ENCODE assay signal across 36 cellular contexts in the genomic region with DNA sequence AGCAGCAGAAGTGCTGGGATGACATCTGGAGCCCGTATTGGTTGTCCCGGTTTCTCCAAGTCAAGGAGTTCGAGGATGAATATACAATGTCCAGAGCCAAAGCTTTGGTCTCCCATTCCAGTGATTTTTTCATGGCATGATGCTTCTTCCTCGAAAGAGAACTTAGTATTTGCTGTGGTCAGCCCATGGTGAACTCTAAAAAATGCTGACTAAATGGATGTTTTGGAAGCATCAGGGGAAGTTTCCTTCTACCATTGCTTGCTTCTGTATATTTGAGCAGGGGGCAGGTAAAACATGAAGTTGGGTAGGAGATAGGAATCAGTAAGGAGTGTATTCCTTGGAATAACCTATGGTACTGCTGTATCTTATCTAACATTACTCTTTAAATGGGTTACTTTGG. TPM values are rescaled to one million over a fixed set of nuclear protein-coding genes. Genes with fewer than 3 reads are reported as not detected.
DNase-seq lines count a peak whose midpoint lies in the region; ATAC-seq, FAIRE-seq and TF ChIP-seq lines count a peak whose summit lies in the region.
"Had no signal": no experiment of that assay in that cellular context is flagged by ENCODE, and none has a peak within 500 bp of the region (broad histone marks: within the 10 kb centered on the region; RNA-seq: fewer than 3 reads in every experiment).

No MANE protein-coding gene starts in this region.

- H3K79me2 ChIP-seq in HepG2 (ENCODE audit: insufficient read depth, low read length) (no peaks in the 10 kb centered on the region), K562 (ENCODE audit: control insufficient read depth, insufficient read depth, low read length) (no peaks in the 10 kb centered on the region)

- peak overlapping the region; percentile 9 for H3K4me3 Mint-ChIP-seq in Caco-2 (ENCODE audit: unreplicated experiment)
- H3K4me3 Mint-ChIP-seq: B cell; CD14-positive monocyte; CD4-positive, alpha-beta memory T cell; CD4-positive, alpha-beta T cell; CD4-positive, CD25-positive, alpha-beta regulatory T cell; CD8-positive, alpha-beta memory T cell; CD8-positive, alpha-beta T cell had no signal

- H3K36me3 Mint-ChIP-seq in Caco-2 (ENCODE audit: insufficient read depth, unreplicated experiment), result peaks cover 6% of the 10 kb centered on the region
- H3K36me3 Mint-ChIP-seq: CD14-positive monocyte; CD4-positive, CD25-positive, alpha-beta regulatory T cell; CD8-positive, alpha-beta T cell had no signal

- no peak for TF ChIP-seq CTCF in HepG2 (CRISPR knock-in tag; IDR thresholded peaks at IDR 0.05)
- no peak for TF ChIP-seq CTCF in right lobe of liver (IDR thresholded peaks at IDR 0.05)
- TF ChIP-seq CTCF in A549 (IDR thresholded peaks at IDR 0.05), result no peak
- TF ChIP-seq CTCF in Caco-2 (IDR thresholded peaks at IDR 0.05; ENCODE audit: insufficient read depth in 1 of 2, low read depth in 1 of 2, low read length in 1 of 2, severe bottlenecking in 1 of 2, unreplicated experiment in 1 of 2), result no peak
- TF ChIP-seq CTCF in K562 (IDR thresholded peaks at IDR 0.05 in 2 of 3, conservative IDR thresholded peaks at IDR 0.05 in 1 of 3; ENCODE audit: insufficient read depth in 2 of 3, low read depth in 1 of 3, low read length in 3 of 3), result no peak
- no peak for TF ChIP-seq CTCF in gastroesophageal sphincter (IDR thresholded peaks at IDR 0.05)

- no peak for FAIRE-seq in HepG2 (lab: Jason Lieb, UNC)
- FAIRE-seq in A549 (lab: Jason Lieb, UNC), result no peak
- FAIRE-seq in K562 (lab: Jason Lieb, UNC), result no peak
- FAIRE-seq: A204.1 had no signal

- H3K9ac ChIP-seq in HepG2 (ENCODE audit: insufficient read depth, low read depth, low read length) (no peak overlapping the region), K562 (ENCODE audit: insufficient read depth in 1 of 2, low read depth in 2 of 2, low read length in 2 of 2) (no peak overlapping the region)
- H3K9ac ChIP-seq: BLaER1; BLaER1 treated with 17β-estradiol and CSF1 and Interleukin-3, amounts not matched to agents 10 nM and 100 nM had no signal

- POLR2A ChIA-PET in HepG2 (lab: Yijun Ruan, JAX) (interaction anchor here (2.8 kb wide), 1 partner anchor 9 kb away, joined by 14 read pairs; a partner anchor contains a TSS), A549 (lab: Yijun Ruan, JAX) (interaction anchor here (1.4 kb wide), 1 partner anchor 8 kb away, joined by 3 read pairs; a partner anchor contains a TSS), Caco-2 (lab: Charles Lee) (interaction anchor here (0.9 to 1.7 kb wide), 2 partner anchors 9 to 82 kb away, joined by 3 to 14 read pairs; a partner anchor contains a TSS), K562 (lab: Yijun Ruan, JAX) (interaction anchor here (0.6 to 1.1 kb wide), 2 partner anchors 143 to 314 kb away, joined by 3 read pairs; no protein-coding TSS in a partner anchor), HEK293T (lab: Yijun Ruan, JAX) (no interaction called here)

- peaks cover 10% of the 10 kb centered on the region for H3K4me1 ChIP-seq in HepG2 (ENCODE audit: insufficient read depth, low read length)
- no peaks in the 10 kb centered on the region for H3K4me1 ChIP-seq in right lobe of liver
- no peaks in the 10 kb centered on the region for H3K4me1 ChIP-seq in A549
- peaks cover 33% of the 10 kb centered on the region for H3K4me1 ChIP-seq in Caco-2
- peaks cover 0 to 5% of the 10 kb centered on the region in 2 experiments; a peak in 2 of 5 replicates for H3K4me1 ChIP-seq in K562 (replicated peaks in 1 of 2; ENCODE audit: control insufficient read depth in 2 of 2, insufficient read depth in 2 of 2, low read length in 2 of 2)
- H3K4me1 ChIP-seq in gastroesophageal sphincter, result no peaks in the 10 kb centered on the region
- H3K4me1 ChIP-seq: BE2C; BLaER1; BLaER1 treated with 17β-estradiol and CSF1 and Interleukin-3, amounts not matched to agents 10 nM and 100 nM had no signal

- ATAC-seq in HepG2, result no peak
- no peak for ATAC-seq in right lobe of liver
- ATAC-seq in A549, result no peak
- no peak for ATAC-seq in K562
- ATAC-seq in HG03159 (IDR thresholded peaks at IDR 0.05; ENCODE audit: unreplicated experiment), result no peak
- ATAC-seq in gastroesophageal sphincter, result no peak
- ATAC-seq: CD8-positive, alpha-beta T cell had no signal

- intact Hi-C loops in HepG2 (cut with micrococcal nuclease; ENCODE audit: unreplicated experiment), result no loop called here
- intact Hi-C loops in right lobe of liver (cut with DNase I), result no loop called here
- intact Hi-C loops in Caco-2 (cut with micrococcal nuclease; ENCODE audit: unreplicated experiment), result no loop called here
- intact Hi-C loops in K562 (cut with micrococcal nuclease), result no loop called here

- H3K27ac Mint-ChIP-seq in Caco-2 (ENCODE audit: unreplicated experiment), result peak overlapping the region; percentile 33
- H3K27ac Mint-ChIP-seq: B cell; CD14-positive monocyte; CD4-positive, alpha-beta memory T cell; CD4-positive, alpha-beta T cell; CD4-positive, CD25-positive, alpha-beta regulatory T cell; CD8-positive, alpha-beta memory T cell; CD8-positive, alpha-beta T cell had no signal

- no peaks in the 10 kb centered on the region; a peak in 1 of 5 replicates for H3K27me3 ChIP-seq in HepG2 (ENCODE audit: control insufficient read depth in 1 of 2, insufficient read depth in 2 of 2, low read length in 2 of 2)
- H3K27me3 ChIP-seq in right lobe of liver, result no peaks in the 10 kb centered on the region
- no peaks in the 10 kb centered on the region for H3K27me3 ChIP-seq in Caco-2 (replicated peaks; ENCODE audit: control insufficient read depth, insufficient read depth, low read length)
- no peaks in the 10 kb centered on the region for H3K27me3 ChIP-seq in K562 (ENCODE audit: control insufficient read depth in 2 of 2, insufficient read depth in 2 of 2, low read length in 2 of 2)
- H3K27me3 ChIP-seq in gastroesophageal sphincter, result no peaks in the 10 kb centered on the region
- H3K27me3 ChIP-seq: BLaER1; BLaER1 treated with 17β-estradiol and CSF1 and Interleukin-3, amounts not matched to agents 10 nM and 100 nM had no signal

- DNase-seq in HepG2 (ENCODE audit: low spot score) (no peak), right lobe of liver (no peak), A549 (ENCODE audit: low read depth in 1 of 2, low spot score in 1 of 2) (no peak), Caco-2 (no peak), K562 (ENCODE audit: extremely low read depth in 1 of 4, low spot score in 3 of 4) (no peak), HEK293T (ENCODE audit: extremely low spot score) (no peak)
- DNase-seq: 8988T; ACHN; AML-193; BE2C; C1 segment of cervical spinal cord; Calu3; CD4-positive, alpha-beta memory T cell; CD4-positive, alpha-beta T cell; CD4-positive, CD25-positive, alpha-beta regulatory T cell; CD8-positive, alpha-beta memory T cell; CD8-positive, alpha-beta T cell; COR-L47; DMS 273 treated with DMSO at 0.1 percent for 48 hours; DMS153; DMS79; DMS79 treated with DMSO at 0.1 percent for 48 hours; DND-41; EL had no signal

- H3K4me3 ChIP-seq in HepG2 (replicated peaks in 1 of 3; ENCODE audit: insufficient read depth in 1 of 3, low read depth in 2 of 3, low read length in 3 of 3) (no peak overlapping the region), right lobe of liver (no peak overlapping the region), A549 (no peak overlapping the region), Caco-2 (ENCODE audit: low read depth, low read length) (no peak overlapping the region), K562 (no peak overlapping the region), gastroesophageal sphincter (no peak overlapping the region)
- H3K4me3 ChIP-seq: BLaER1; BLaER1 treated with 17β-estradiol and CSF1 and Interleukin-3, amounts not matched to agents 10 nM and 100 nM had no signal

- H3K4me1 Mint-ChIP-seq in Caco-2 (ENCODE audit: low read depth, unreplicated experiment), result peaks cover 19% of the 10 kb centered on the region
- H3K4me1 Mint-ChIP-seq: B cell; CD14-positive monocyte; CD4-positive, alpha-beta memory T cell; CD4-positive, CD25-positive, alpha-beta regulatory T cell; CD8-positive, alpha-beta memory T cell had no signal

- TF ChIP-seq RAD21 in HepG2 (CRISPR knock-in tag; IDR thresholded peaks at IDR 0.05) (no peak), A549 (conservative IDR thresholded peaks at IDR 0.05 in 1 of 2, IDR thresholded peaks at IDR 0.05 in 1 of 2) (no peak), K562 (CRISPR knock-in tag; conservative IDR thresholded peaks at IDR 0.05 in 1 of 2, IDR thresholded peaks at IDR 0.05 in 1 of 2) (no peak)

- no TSS peak for BruUV-seq in HepG2 (replicated peaks; lab: Mats Ljungman, UMichigan)
- no TSS peak for BruUV-seq in Caco-2 (replicated peaks; lab: Mats Ljungman, UMichigan)
- no TSS peak for BruUV-seq in K562 (replicated peaks; lab: Mats Ljungman, UMichigan)

- WGBS in HepG2 (ENCODE audit: low lambda C conversion rate), result 90% methylated on average over 4 of the region's 4 CpGs
- 83% methylated on average over 4 of the region's 4 CpGs for WGBS in right lobe of liver (ENCODE audit: insufficient coverage, low coverage, low lambda C conversion rate, missing lambda C conversion rate)
- 78% methylated on average over 4 of the region's 4 CpGs for WGBS in A549 (ENCODE audit: missing lambda C conversion rate)
- WGBS in K562 (ENCODE audit: insufficient coverage, low coverage, missing lambda C conversion rate), result 28% methylated on average over 4 of the region's 4 CpGs
- 92% methylated on average over 3 of the region's 4 CpGs; no CpG with 5 or more reads in 1 of the 2 donors for WGBS in gastroesophageal sphincter (ENCODE audit: low coverage in 1 of 2), 2 donors

- CTCF ChIA-PET in HepG2 (lab: Yijun Ruan, JAX; ENCODE audit: low intra/inter-chr PET ratio, low total read pairs), result no interaction called here
- CTCF ChIA-PET in A549 (lab: Yijun Ruan, JAX), result interaction anchor here (1.3 to 2.5 kb wide), 2 partner anchors 161 to 361 kb away, joined by 3 to 8 read pairs; no protein-coding TSS in a partner anchor
- CTCF ChIA-PET in Caco-2 (lab: Charles Lee), result no interaction called here
- CTCF ChIA-PET in K562 (lab: Yijun Ruan, JAX; ENCODE audit: low intra/inter-chr PET ratio), result no interaction called here
- CTCF ChIA-PET in HEK293T (lab: Yijun Ruan, JAX), result no interaction called here

- no peak for TF ChIP-seq POLR2A in HepG2 (IDR thresholded peaks at IDR 0.05; ENCODE audit: insufficient read depth in 1 of 2, low read depth in 2 of 2, low read length in 2 of 2)
- no peak for TF ChIP-seq POLR2A in right lobe of liver (IDR thresholded peaks at IDR 0.05)
- TF ChIP-seq POLR2A in A549 (IDR thresholded peaks at IDR 0.05; ENCODE audit: low read length), result no peak
- no peak for TF ChIP-seq POLR2A in K562 (conservative IDR thresholded peaks at IDR 0.05)
- TF ChIP-seq POLR2A in gastroesophageal sphincter (IDR thresholded peaks at IDR 0.05), result no peak

- H3K9me3 Mint-ChIP-seq in Caco-2 (ENCODE audit: unreplicated experiment), result peaks cover 35% of the 10 kb centered on the region
- H3K9me3 Mint-ChIP-seq: CD4-positive, alpha-beta T cell; CD8-positive, alpha-beta memory T cell; CD8-positive, alpha-beta T cell had no signal

- no peaks in the 10 kb centered on the region for H3K27me3 Mint-ChIP-seq in Caco-2 (ENCODE audit: insufficient read depth, unreplicated experiment)

- H4K20me1 ChIP-seq in HepG2 (ENCODE audit: insufficient read depth, low read length), result no peaks in the 10 kb centered on the region
- no peaks in the 10 kb centered on the region for H4K20me1 ChIP-seq in K562 (replicated peaks; ENCODE audit: control insufficient read depth, insufficient read depth, low read length)
- H4K20me1 ChIP-seq: BLaER1; BLaER1 treated with 17β-estradiol and CSF1 and Interleukin-3, amounts not matched to agents 10 nM and 100 nM had no signal

- no peak overlapping the region for H3K4me2 ChIP-seq in HepG2 (ENCODE audit: low read depth, low read length)
- H3K4me2 ChIP-seq in A549, result no peak overlapping the region
- no peak overlapping the region for H3K4me2 ChIP-seq in K562 (ENCODE audit: insufficient read depth, low read length)
- H3K4me2 ChIP-seq: BLaER1; BLaER1 treated with 17β-estradiol and CSF1 and Interleukin-3, amounts not matched to agents 10 nM and 100 nM had no signal

- in situ Hi-C loops in HepG2 (cut with HindIII; ENCODE audit: extremely low pct_ligation_motif_present, low pct_unique_long_range_greater_than_20kb), result no loop called here
- in situ Hi-C loops in K562 (cut with MboI), result no loop called here

- H2AFZ ChIP-seq in HepG2 (ENCODE audit: low read length), result no peak overlapping the region
- H2AFZ ChIP-seq in K562 (ENCODE audit: low read depth, low read length), result no peak overlapping the region

- H3K36me3 ChIP-seq in HepG2 (replicated peaks in 1 of 2; ENCODE audit: control insufficient read depth in 1 of 2, insufficient read depth in 2 of 2, low read length in 2 of 2), result no peaks in the 10 kb centered on the region
- no peaks in the 10 kb centered on the region for H3K36me3 ChIP-seq in right lobe of liver
- H3K36me3 ChIP-seq in Caco-2 (ENCODE audit: control insufficient read depth, insufficient read depth, low read length), result no peaks in the 10 kb centered on the region
- H3K36me3 ChIP-seq in K562 (ENCODE audit: control insufficient read depth, insufficient read depth, low read length), result no peaks in the 10 kb centered on the region
- H3K36me3 ChIP-seq in gastroesophageal sphincter, result no peaks in the 10 kb centered on the region
- H3K36me3 ChIP-seq: BE2C; BLaER1; BLaER1 treated with 17β-estradiol and CSF1 and Interleukin-3, amounts not matched to agents 10 nM and 100 nM had no signal

- no peaks in the 10 kb centered on the region for H3K9me1 ChIP-seq in K562 (ENCODE audit: control insufficient read depth, insufficient read depth, low read length)

- H3K27ac ChIP-seq in HepG2 (ENCODE audit: extremely low read length, insufficient read depth, low read length) (no peak overlapping the region), right lobe of liver (no peak overlapping the region), A549 (no peak overlapping the region), K562 (ENCODE audit: extremely low read depth, low read depth, low read length) (no peak overlapping the region), gastroesophageal sphincter (no peak overlapping the region)
- H3K27ac ChIP-seq: 22Rv1; BLaER1; BLaER1 treated with 17β-estradiol and CSF1 and Interleukin-3, amounts not matched to agents 10 nM and 100 nM; C4-2B had no signal

- TF ChIP-seq EP300 in HepG2 (IDR thresholded peaks at IDR 0.05; ENCODE audit: low read depth in 2 of 2, low read length in 2 of 2), result no peak
- TF ChIP-seq EP300 in HepG2 (CRISPR knock-in tag; IDR thresholded peaks at IDR 0.05; ENCODE audit: borderline replicate concordance), result no peak
- no peak for TF ChIP-seq EP300 in A549 (IDR thresholded peaks at IDR 0.05)
- no peak for TF ChIP-seq EP300 in K562 (IDR thresholded peaks at IDR 0.05; ENCODE audit: low read length)
- TF ChIP-seq EP300 in gastroesophageal sphincter (IDR thresholded peaks at IDR 0.05), result no peak

- H3K9me3 ChIP-seq in HepG2 (ENCODE audit: low read length) (no peaks in the 10 kb centered on the region), right lobe of liver (no peaks in the 10 kb centered on the region), A549 (no peaks in the 10 kb centered on the region), Caco-2 (peaks cover 14% of the 10 kb centered on the region; the same call in 1 of the 2 replicates), K562 (replicated peaks; ENCODE audit: control insufficient read depth, insufficient read depth, low read depth, low read length) (no peaks in the 10 kb centered on the region), gastroesophageal sphincter (no peaks in the 10 kb centered on the region)
- H3K9me3 ChIP-seq: BE2C had no signal

RNA-seq across cellular contexts. Expression of a gene that starts 8.6 kb away (rescaled TPM):
- total RNA-seq in HepG2 (2016; rRNA removed; fragmentation: Illumina TruSeq; extraction: Trizol) (1.1 and 1.4 TPM in 2 replicates), right lobe of liver (under 1 TPM in 2 of 6 experiments, not detected in 4; 0.15 to 0.51 TPM), Caco-2 (2022) (0.09 and 0.72 TPM in 2 replicates), K562 (2014; rRNA removed) (not detected in 2 replicates), K562 (2014; rRNA removed; fragmentation: Illumina TruSeq; extraction: Trizol) (0.07 TPM in 1 of 2 replicates, not detected in the other), K562 (2015; rRNA removed; fragmentation: Illumina TruSeq; extraction: Trizol) (0.04 and 0.15 TPM in 2 replicates), K562 (2021) (0.11 and 0.27 TPM in 2 replicates), gastroesophageal sphincter (under 1 TPM in 2 of 4 donors, not detected in 2; 0.13 to 0.73 TPM)
- 0.62 and 1.3 TPM in 2 replicates for total RNA-seq in HepG2 (2016; cell fraction: cytosol; rRNA removed; fragmentation: Illumina TruSeq; extraction: Trizol; ENCODE audit: low read depth)
- 0.80 and 1.2 TPM in 2 replicates for total RNA-seq in HepG2 (2016; cell fraction: insoluble cytoplasmic fraction; rRNA removed; fragmentation: Illumina TruSeq; extraction: Trizol)
- total RNA-seq in HepG2 (2016; cell fraction: membrane; rRNA removed; fragmentation: Illumina TruSeq; extraction: Trizol), result 0.83 and 1.00 TPM in 2 replicates
- 1.2 and 2.1 TPM in 2 replicates for total RNA-seq in HepG2 (2016; cell fraction: nucleus; rRNA removed; fragmentation: Illumina TruSeq; extraction: Trizol)
- polyA plus RNA-seq in HepG2 (2011; rRNA removed) (0.37 and 0.54 TPM in 2 replicates), A549 (2011; rRNA removed) (0.25 and 0.59 TPM in 2 replicates), A549 (2017; fragmentation: RNase III; extraction: RNeasy Plus Mini Kit Qiagen cat#74134 plus additional on column Dnase treatment) (0.17 TPM in 3 replicates), K562 (2011; rRNA removed) (0.14 and 0.39 TPM in 2 replicates), K562 (2014; fragmentation: Illumina TruSeq; extraction: Trizol) (0.15 and 0.18 TPM in 2 replicates), K562 (2014; fragmentation: Nextera tagmentation; extraction: Ambion mirVana) (under 1 TPM in 1 of 2 experiments, not detected in 1; 0.32 TPM), K562 (2014; rRNA removed) (0.03 and 0.19 TPM in 2 replicates)
- polyA plus RNA-seq in HepG2 (2011; cell fraction: cytosol; rRNA removed), result 0.15 and 0.39 TPM in 2 replicates
- polyA plus RNA-seq in HepG2 (2011; cell fraction: nucleus; rRNA removed), result 0.66 and 1.9 TPM in 2 replicates
- 0.44 and 0.87 TPM in 2 replicates for polyA plus RNA-seq in HepG2 (2012)
- polyA plus RNA-seq in HepG2 (2016; cell fraction: cytosol; fragmentation: Illumina TruSeq; extraction: Trizol; ENCODE audit: low read depth), result 0.14 and 0.18 TPM in 2 replicates
- 0.46 and 0.47 TPM in 2 replicates for polyA plus RNA-seq in HepG2 (2016; cell fraction: insoluble cytoplasmic fraction; fragmentation: Illumina TruSeq; extraction: Trizol; ENCODE audit: low read depth)
- 0.57 and 0.65 TPM in 2 replicates for polyA plus RNA-seq in HepG2 (2016; cell fraction: membrane; fragmentation: Illumina TruSeq; extraction: Trizol; ENCODE audit: low read depth)
- 1.2 and 2.8 TPM in 2 replicates for polyA plus RNA-seq in HepG2 (2016; cell fraction: nucleus; fragmentation: Illumina TruSeq; extraction: Trizol; ENCODE audit: insufficient read depth, low read depth)
- 0.26 TPM in 1 of 2 replicates, not detected in the other for polyA minus RNA-seq in HepG2 (2011; rRNA and poly(A)+ RNA removed; ENCODE audit: low replicate concordance)
- polyA minus RNA-seq in HepG2 (2011; cell fraction: cytosol; rRNA and poly(A)+ RNA removed), result not detected in 2 replicates
- 1.2 and 1.5 TPM in 2 replicates for polyA minus RNA-seq in HepG2 (2011; cell fraction: nucleus; rRNA and poly(A)+ RNA removed)
- polyA plus RNA-seq in A549 (2012; cell fraction: cytosol; rRNA removed), result 0.08 and 0.26 TPM in 2 replicates
- polyA plus RNA-seq in A549 (2012; cell fraction: nucleus; rRNA removed), result 0.06 and 0.12 TPM in 2 replicates
- polyA minus RNA-seq in A549 (2011; rRNA and poly(A)+ RNA removed), result 0.50 and 0.63 TPM in 2 replicates
- 0.32 and 0.53 TPM in 2 replicates for total RNA-seq in K562 (2011; cell fraction: chromatin; rRNA removed; ENCODE audit: low replicate concordance)
- total RNA-seq in K562 (2011; cell fraction: nucleolus; rRNA removed), result 0.13 TPM in 1 of 2 replicates, not detected in the other
- total RNA-seq in K562 (2011; cell fraction: nucleoplasm; rRNA removed), result 0.15 and 0.23 TPM in 2 replicates
- polyA plus RNA-seq in K562 (2011; cell fraction: cytosol; rRNA removed), result 0.03 TPM in 2 replicates
- 0.36 and 0.60 TPM in 2 replicates for polyA plus RNA-seq in K562 (2011; cell fraction: nucleus; rRNA removed)
- polyA plus RNA-seq in K562 (2012), result 0.18 and 0.32 TPM in 2 replicates
- 0.21 TPM in 1 of 2 replicates, not detected in the other for polyA minus RNA-seq in K562 (2011; rRNA and poly(A)+ RNA removed)
- not detected in 2 replicates for polyA minus RNA-seq in K562 (2011; cell fraction: cytosol; rRNA and poly(A)+ RNA removed)
- polyA minus RNA-seq in K562 (2011; cell fraction: nucleus; rRNA and poly(A)+ RNA removed), result 0.13 TPM in 1 of 2 replicates, not detected in the other
- total RNA-seq: A172; CD4-positive, CD25-positive, alpha-beta regulatory T cell; CD8-positive, alpha-beta T cell; G401 had no signal
- polyA plus RNA-seq: BJ; CD14-positive monocyte; CD4-positive, alpha-beta memory T cell; CD4-positive, CD25-positive, alpha-beta regulatory T cell; CD8-positive, alpha-beta memory T cell had no signal
